Comparison of ENCODE assay signal across 1 cellular context in the genomic region with DNA sequence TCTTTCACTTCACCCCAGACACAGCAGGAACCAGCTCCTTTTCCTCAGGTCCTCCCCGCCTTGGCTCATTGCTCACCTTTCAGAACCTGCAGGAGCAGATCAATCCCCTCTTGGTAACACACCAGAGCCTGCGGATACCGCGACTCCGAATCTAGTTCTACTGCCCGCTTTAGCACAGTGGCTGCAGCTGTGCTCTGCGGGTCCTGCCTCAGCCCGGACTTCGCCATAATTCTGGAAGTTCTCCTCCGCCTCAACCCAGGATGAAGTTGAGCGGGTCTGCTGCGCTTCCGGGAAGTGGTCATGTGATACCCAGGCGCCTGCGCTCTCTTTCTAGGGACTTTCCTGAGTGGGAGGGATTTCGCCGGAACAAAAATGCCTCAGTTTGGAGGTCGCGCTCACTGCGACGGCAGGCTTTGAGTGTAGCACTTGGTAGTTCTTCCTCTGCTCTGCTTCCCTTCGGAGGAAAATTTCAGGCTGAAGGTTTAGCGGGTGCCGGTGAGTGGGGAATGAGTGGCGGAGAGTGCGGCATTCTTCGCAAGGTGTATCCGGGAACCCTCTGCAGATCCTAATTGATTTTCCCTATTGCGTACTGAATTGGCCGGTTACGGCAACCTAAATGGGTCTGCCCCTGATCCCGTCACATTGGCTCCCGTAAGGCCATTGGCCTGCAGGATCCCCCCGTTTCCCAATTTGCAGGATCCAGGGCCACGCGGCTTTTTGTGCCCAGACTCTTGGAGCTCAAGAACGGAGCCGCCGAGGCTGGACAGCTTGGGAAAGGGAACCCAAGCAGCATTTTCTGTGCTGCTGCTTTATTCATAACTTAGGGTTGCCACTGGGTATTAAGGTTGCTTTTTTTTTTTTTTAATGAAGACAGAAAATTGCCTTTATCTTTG.
A peak's percentile ranks its signal among the peaks of the same experiment; 100 is the strongest.
TF ChIP-seq lines count a peak whose summit lies in the region.

Gene MITD1, minus strand, starts transcription at position 304 of the 893 bp plus-strand sequence. Its CDS starts 77 bp downstream, at position 227.
Gene MRPL30, plus strand, starts transcription at position 430 of the 893 bp plus-strand sequence. CDS start 5,020 bp downstream, outside the sequence.

TF ChIP-seq in H1, 55 proteins besides CTCF, POLR2A, EP300 and RAD21 (continued from another document):
- peak; percentile 25 for TF ChIP-seq CTBP2 (IDR thresholded peaks at IDR 0.05; ENCODE audit: borderline replicate concordance, insufficient read depth, insufficient read length, low read length)
- no peak for TF ChIP-seq CBX5 (IDR thresholded peaks at IDR 0.05; ENCODE audit: low read depth, low read length)
- peak; percentile 90 for TF ChIP-seq USF2 (IDR thresholded peaks at IDR 0.05; ENCODE audit: low read length)
- peak; percentile 92 to 94 for TF ChIP-seq SIN3A (conservative IDR thresholded peaks at IDR 0.05 in 1 of 2, IDR thresholded peaks at IDR 0.05 in 1 of 2; ENCODE audit: low read depth in 1 of 2, low read length in 2 of 2)
- no peak for TF ChIP-seq EZH2 (IDR thresholded peaks at IDR 0.05; ENCODE audit: low read depth, low read length, severe bottlenecking)
- TF ChIP-seq CEBPB (IDR thresholded peaks at IDR 0.05; ENCODE audit: low read depth, low read length): no peak; the same call in 1 of the 2 replicates
- peak; percentile 96 for TF ChIP-seq TAF7 (optimal IDR thresholded peaks at IDR 0.05; ENCODE audit: borderline replicate concordance, low read depth, low read length)
- peak; percentile 96 for TF ChIP-seq ASH2L (IDR thresholded peaks at IDR 0.05; ENCODE audit: low read length)
- TF ChIP-seq MAX (IDR thresholded peaks at IDR 0.05): peak; percentile 86
- TF ChIP-seq, protein P1, sequence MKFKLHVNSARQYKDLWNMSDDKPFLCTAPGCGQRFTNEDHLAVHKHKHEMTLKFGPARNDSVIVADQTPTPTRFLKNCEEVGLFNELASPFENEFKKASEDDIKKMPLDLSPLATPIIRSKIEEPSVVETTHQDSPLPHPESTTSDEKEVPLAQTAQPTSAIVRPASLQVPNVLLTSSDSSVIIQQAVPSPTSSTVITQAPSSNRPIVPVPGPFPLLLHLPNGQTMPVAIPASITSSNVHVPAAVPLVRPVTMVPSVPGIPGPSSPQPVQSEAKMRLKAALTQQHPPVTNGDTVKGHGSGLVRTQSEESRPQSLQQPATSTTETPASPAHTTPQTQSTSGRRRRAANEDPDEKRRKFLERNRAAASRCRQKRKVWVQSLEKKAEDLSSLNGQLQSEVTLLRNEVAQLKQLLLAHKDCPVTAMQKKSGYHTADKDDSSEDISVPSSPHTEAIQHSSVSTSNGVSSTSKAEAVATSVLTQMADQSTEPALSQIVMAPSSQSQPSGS (IDR thresholded peaks at IDR 0.05; ENCODE audit: low read length): peak; percentile 37; the same call in 1 of the 2 replicates
- TF ChIP-seq CREB1 (IDR thresholded peaks at IDR 0.05): peak; percentile 70
- peak; percentile 83 for TF ChIP-seq HDAC2 (IDR thresholded peaks at IDR 0.05; ENCODE audit: borderline replicate concordance in 1 of 2, low read depth in 2 of 2, low read length in 2 of 2)
- no peak for TF ChIP-seq CHD7 (IDR thresholded peaks at IDR 0.05; ENCODE audit: insufficient replicate concordance, low read length)
- peak; percentile 99 for TF ChIP-seq TAF1 (IDR thresholded peaks at IDR 0.05; ENCODE audit: low read depth, low read length)
- TF ChIP-seq SUZ12 (IDR thresholded peaks at IDR 0.05; ENCODE audit: low read length): no peak
- TF ChIP-seq FOSL1 (IDR thresholded peaks at IDR 0.05; ENCODE audit: insufficient read depth, low read depth, low read length): 0 out of 2 replicates have a peak, but pooled peaks have one; percentile 29
- no peak for TF ChIP-seq NANOG (IDR thresholded peaks at IDR 0.05; ENCODE audit: insufficient read depth, low read depth, low read length, poor library complexity, severe bottlenecking)
- TF ChIP-seq PHF8 (conservative IDR thresholded peaks at IDR 0.05; ENCODE audit: low read depth, low read length): peak; percentile 77
- 0 out of 2 replicates have a peak, but pooled peaks have one; percentile 68 for TF ChIP-seq RBBP5 (IDR thresholded peaks at IDR 0.05; ENCODE audit: borderline replicate concordance, low read depth, low read length)
- TF ChIP-seq RFX5 (IDR thresholded peaks at IDR 0.05; ENCODE audit: borderline replicate concordance, low read depth, low read length): no peak
- TF ChIP-seq SRF (IDR thresholded peaks at IDR 0.05; ENCODE audit: low read depth, low read length): 0 out of 2 replicates have a peak, but pooled peaks have one; percentile 42
- no peak for TF ChIP-seq CBX8 (IDR thresholded peaks at IDR 0.05; ENCODE audit: borderline replicate concordance, low read depth, low read length)
- no peak for TF ChIP-seq BRCA1 (IDR thresholded peaks at IDR 0.05; ENCODE audit: low read depth, low read length)
- peak; percentile 82 for TF ChIP-seq SP1 (IDR thresholded peaks at IDR 0.05; ENCODE audit: low read depth, low read length)
- TF ChIP-seq YY1 (IDR thresholded peaks at IDR 0.05; ENCODE audit: low read depth, low read length): peak; percentile 80; the same call in 1 of the 2 replicates
- TF ChIP-seq MAFK (IDR thresholded peaks at IDR 0.05; ENCODE audit: low read depth, low read length): no peak
- no peak for TF ChIP-seq RNF2 (IDR thresholded peaks at IDR 0.05; ENCODE audit: borderline replicate concordance, low read depth, low read length, missing control alignments, poor library complexity, severe bottlenecking)
- TF ChIP-seq TCF12 (IDR thresholded peaks at IDR 0.05; ENCODE audit: low read depth, low read length): 0 out of 2 replicates have a peak, but pooled peaks have one; percentile 64
- TF ChIP-seq HDAC6 (IDR thresholded peaks at IDR 0.05; ENCODE audit: low read depth, low read length): no peak
- no peak for TF ChIP-seq CHD1 (IDR thresholded peaks at IDR 0.05; ENCODE audit: low read depth, low read length)
- TF ChIP-seq KDM1A (IDR thresholded peaks at IDR 0.05; ENCODE audit: borderline replicate concordance, low read length): no peak
- TF ChIP-seq SIRT6 (IDR thresholded peaks at IDR 0.05; ENCODE audit: low read length): no peak
- TF ChIP-seq JUN (IDR thresholded peaks at IDR 0.05; ENCODE audit: low read depth, low read length): no peak
- peak; percentile 55 for TF ChIP-seq SIX5 (IDR thresholded peaks at IDR 0.05; ENCODE audit: low read depth, low read length)
- peak; percentile 76 for TF ChIP-seq KDM4A (IDR thresholded peaks at IDR 0.05; ENCODE audit: low read depth, low read length, severe bottlenecking)
- TF ChIP-seq GTF2F1 (IDR thresholded peaks at IDR 0.05; ENCODE audit: borderline replicate concordance, low read depth, low read length): peak; percentile 88; the same call in 1 of the 2 replicates
- no peak; the same call in 1 of the 2 replicates for TF ChIP-seq KDM5A (IDR thresholded peaks at IDR 0.05; ENCODE audit: low read length)
- no peak for TF ChIP-seq ZNF274 (IDR thresholded peaks at IDR 0.05; ENCODE audit: borderline replicate concordance, extremely low read depth, low read length)
- TF ChIP-seq, protein P2, sequence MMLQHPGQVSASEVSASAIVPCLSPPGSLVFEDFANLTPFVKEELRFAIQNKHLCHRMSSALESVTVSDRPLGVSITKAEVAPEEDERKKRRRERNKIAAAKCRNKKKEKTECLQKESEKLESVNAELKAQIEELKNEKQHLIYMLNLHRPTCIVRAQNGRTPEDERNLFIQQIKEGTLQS (IDR thresholded peaks at IDR 0.05; ENCODE audit: insufficient read depth, low read depth, low read length): peak; percentile 68
- no peak for TF ChIP-seq RXRA (IDR thresholded peaks at IDR 0.05; ENCODE audit: insufficient read depth, low read depth, low read length)
- no peak; the same call in 1 of the 2 replicates for TF ChIP-seq SP4 (IDR thresholded peaks at IDR 0.05; ENCODE audit: low read length)
- peak; percentile 23; the same call in 1 of the 2 replicates for TF ChIP-seq CHD2 (IDR thresholded peaks at IDR 0.05; ENCODE audit: low read length)
- peak; percentile 84 for TF ChIP-seq BACH1 (IDR thresholded peaks at IDR 0.05; ENCODE audit: low read length)
- peak; percentile 94 for TF ChIP-seq GABPA (IDR thresholded peaks at IDR 0.05; ENCODE audit: borderline replicate concordance, insufficient read depth, low read length)
- TF ChIP-seq POU5F1 (IDR thresholded peaks at IDR 0.05; ENCODE audit: low read depth, low read length): no peak
- peak; percentile 51; the same call in 1 of the 2 replicates for TF ChIP-seq NRF1 (IDR thresholded peaks at IDR 0.05; ENCODE audit: low read depth, low read length)
- no peak for TF ChIP-seq SP2 (IDR thresholded peaks at IDR 0.05; ENCODE audit: low read length)
- TF ChIP-seq JUND (IDR thresholded peaks at IDR 0.05; ENCODE audit: low read length): peak; percentile 23; the same call in 1 of the 2 replicates
- TF ChIP-seq EGR1 (IDR thresholded peaks at IDR 0.05; ENCODE audit: borderline replicate concordance, low read depth, low read length): peak; percentile 98
- TF ChIP-seq POLR2AphosphoS5 (IDR thresholded peaks at IDR 0.05; ENCODE audit: low read depth, low read length): peak; percentile 95
- peak; percentile 89 for TF ChIP-seq SAP30 (IDR thresholded peaks at IDR 0.05; ENCODE audit: insufficient read depth, insufficient replicate concordance, low read length)
- peak; percentile 95 for TF ChIP-seq TBP (IDR thresholded peaks at IDR 0.05; ENCODE audit: low read depth, low read length)
